Comparison of ENCODE assay signal across 8 cellular contexts in genomic region chr11:69297926-69298777, GRCh38. TPM values are rescaled to one million over a fixed set of nuclear protein-coding genes. Genes with fewer than 3 reads are reported as not detected.
DNase-seq lines count a peak whose midpoint lies in the region; ATAC-seq, FAIRE-seq and TF ChIP-seq lines count a peak whose summit lies in the region.

No MANE protein-coding gene starts in this region.

- in situ Hi-C loops in transverse colon (cut with MboI; ENCODE audit: low pct_ligation_motif_present in 1 of 4, low pct_unique_long_range_greater_than_20kb in 1 of 4, low sequenced_read_pairs in 3 of 4): no loop called here

- 40 to 61% methylated on average over 5 to 26 of the region's 26 CpGs for WGBS in transverse colon (ENCODE audit: low coverage in 1 of 2), 2 donors

- H3K27me3 ChIP-seq in lower lobe of right lung (ENCODE audit: low read depth) (no peaks in the 10 kb centered on the region), transverse colon (no peaks in the 10 kb centered on the region), WERI-Rb-1 (ENCODE audit: insufficient read depth, low read depth, severe bottlenecking) (peaks cover 77% of the 10 kb centered on the region)

- H3K4me3 ChIP-seq in lower lobe of right lung: peak overlapping the region; percentile 39
- H3K4me3 ChIP-seq in transverse colon: peak overlapping the region in 2 of 4 donors; percentile 9 to 40
- H3K4me3 ChIP-seq in WERI-Rb-1 (ENCODE audit: low read depth, low read length): no peak overlapping the region

- no peak for TF ChIP-seq EP300 in transverse colon (IDR thresholded peaks at IDR 0.05; ENCODE audit: low read depth)

- H3K9me3 ChIP-seq in lower lobe of right lung (no peaks in the 10 kb centered on the region), transverse colon (no peaks in the 10 kb centered on the region), WERI-Rb-1 (ENCODE audit: severe bottlenecking) (peaks cover 4% of the 10 kb centered on the region)

- peak; percentile 96 for DNase-seq in CD1c-positive myeloid dendritic cell (ENCODE audit: extremely low spot score)
- peak; percentile 83 for DNase-seq in GM19239 (ENCODE audit: insufficient read length, low spot score)
- peak; percentile 93 for DNase-seq in SKM-1 (lab: John Stamatoyannopoulos, UW; ENCODE audit: unreplicated experiment)
- peak; percentile 64 for DNase-seq in dedifferentiated amniotic fluid mesenchymal stem cell (ENCODE audit: extremely low spot score)
- DNase-seq in lower lobe of right lung: peak; percentile 93
- peak; percentile 85 for DNase-seq in transverse colon
- DNase-seq in WERI-Rb-1: no peak

- H3K4me1 ChIP-seq in lower lobe of right lung: peaks cover 71% of the 10 kb centered on the region
- peaks cover 40 to 69% (median 51%) of the 10 kb centered on the region in 4 donors for H3K4me1 ChIP-seq in transverse colon

- ATAC-seq in HG03469 (IDR thresholded peaks at IDR 0.05; ENCODE audit: unreplicated experiment): peak; percentile 34
- ATAC-seq in lower lobe of right lung: peak; percentile 74 to 77

- peak overlapping the region; percentile 88 for H3K27ac ChIP-seq in lower lobe of right lung
- H3K27ac ChIP-seq in transverse colon: peak overlapping the region; percentile 81 to 85 (median 84)
- no peak overlapping the region for H3K27ac ChIP-seq in WERI-Rb-1

- peak; percentile 84 for FAIRE-seq in GM19239 (lab: Jason Lieb, UNC)

- TF ChIP-seq POLR2A in transverse colon (IDR thresholded peaks at IDR 0.05): peak; percentile 9

- H3K36me3 ChIP-seq in lower lobe of right lung (no peaks in the 10 kb centered on the region), transverse colon (no peaks in the 10 kb centered on the region), WERI-Rb-1 (no peaks in the 10 kb centered on the region)

- no peak for TF ChIP-seq CTCF in lower lobe of right lung (IDR thresholded peaks at IDR 0.05)
- peak in 1 of 5 experiments; percentile 36 for TF ChIP-seq CTCF in transverse colon (IDR thresholded peaks at IDR 0.05)
- no peak for TF ChIP-seq CTCF in WERI-Rb-1 (IDR thresholded peaks at IDR 0.05; ENCODE audit: low read depth, low read length)

- intact Hi-C loops in lower lobe of right lung (cut with DNase I): loop anchor here (10.0 kb wide), 1 partner anchor 347 kb away; the partner anchor contains the start of gene CCND1
- intact Hi-C loops in transverse colon (cut with DNase I; ENCODE audit: low total_unique reads): no loop called here

RNA-seq across cellular contexts. Expression of gene MYEOV, which starts 4.2 kb away (rescaled TPM):
- total RNA-seq in lower lobe of right lung (1.2 TPM), transverse colon (1 to 10 TPM in 1 of 4 donors, under 1 TPM in 1, not detected in 2; 0.55 to 1.1 TPM)
